ENCODE assay signal across 1 cellular context in genomic region chr11:70491696-70492472, GRCh38.
TF ChIP-seq lines count a peak whose summit lies in the region.

No MANE protein-coding gene starts in this region.

TF ChIP-seq in SK-N-SH treated with all-trans-retinoic acid at 6 μM for 48 hours, 23 proteins besides CTCF, POLR2A, EP300 and RAD21 (continued from another document):
- no peak for TF ChIP-seq POU6F1 (CRISPR knock-in tag; IDR thresholded peaks at IDR 0.05; ENCODE audit: borderline replicate concordance, low read depth)
- no peak for TF ChIP-seq TCF4 (CRISPR knock-in tag; IDR thresholded peaks at IDR 0.05; ENCODE audit: borderline replicate concordance)
